ENCODE assay signal across 27 cellular contexts in the genomic region with DNA sequence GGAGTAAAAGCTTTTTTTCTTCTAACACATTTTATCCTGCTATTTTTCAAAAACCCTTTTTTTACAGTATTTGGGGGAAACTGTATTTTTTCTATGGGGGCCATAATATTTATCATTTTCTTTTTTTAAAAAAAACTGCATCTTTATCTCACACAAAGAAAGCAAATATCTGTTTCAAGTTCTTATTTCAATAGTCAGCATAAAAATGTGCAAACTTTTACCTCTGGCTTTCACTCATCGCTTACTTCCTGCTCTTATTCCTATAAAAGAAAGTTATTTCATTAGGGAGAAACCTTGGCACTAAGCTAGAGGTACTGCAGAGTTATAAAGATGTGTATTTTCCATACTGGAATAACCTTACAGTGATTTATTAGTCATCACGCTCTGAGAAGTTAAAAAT.
"Had no signal": no experiment of that assay in that cellular context is flagged by ENCODE, and none has a peak within 500 bp of the region (broad histone marks: within the 10 kb centered on the region; RNA-seq: fewer than 3 reads in every experiment).

No MANE protein-coding gene starts in this region.

- DNase-seq: hippocampal formation; kidney glomerular epithelial cell; left cardiac atrium; lower lobe of right lung; mammary epithelial cell; mesenchymal stem cell; naive thymus-derived CD8-positive, alpha-beta T cell; nucleus accumbens; pancreas; posterior cingulate gyrus; retina; right cardiac atrium; sigmoid colon; small intestine; spleen; stimulated activated CD4-positive, alpha-beta T cell treated with anti-CD3 and anti-CD28 coated beads, Interleukin-4, amount 100 ng/mL, for 24 hours; stimulated activated naive CD4-positive, alpha-beta T cell; tibial artery; trophoblast cell; upper lobe of right lung had no signal

- H3K27ac ChIP-seq: lower lobe of right lung, pancreas, prostate gland, sigmoid colon, spleen, suprapubic skin, thoracic aorta, tibial artery, upper lobe of right lung had no signal

- H3K36me3 ChIP-seq: lower lobe of right lung, pancreas, prostate gland, sigmoid colon, spleen, suprapubic skin, thoracic aorta, tibial artery, upper lobe of right lung had no signal

- H3K27me3 ChIP-seq: pancreas, sigmoid colon, spleen, suprapubic skin, tibial artery, upper lobe of right lung had no signal

- FAIRE-seq: keratinocyte, pancreas, small intestine, urothelium cell line had no signal

- H3K4me3 ChIP-seq: lower lobe of right lung, pancreas, prostate gland, sigmoid colon, spleen, suprapubic skin, thoracic aorta, tibial artery, upper lobe of right lung had no signal

- ATAC-seq: left cardiac atrium; left lobe of liver; lower lobe of right lung; naive thymus-derived CD8-positive, alpha-beta T cell; pancreas; right cardiac atrium; stimulated activated effector memory CD8-positive, alpha-beta T cell treated with anti-CD3 and anti-CD28 coated beads, Interleukin-12 subunit alpha, Interleukin-12 subunit beta, amount 100 ng/mL, for 72 hours; upper lobe of right lung had no signal

- H3K9me3 ChIP-seq: lower lobe of right lung, pancreas, prostate gland, sigmoid colon, spleen, suprapubic skin, thoracic aorta, tibial artery, upper lobe of right lung had no signal

- H3K4me1 ChIP-seq: lower lobe of right lung, pancreas, prostate gland, sigmoid colon, spleen, suprapubic skin, tibial artery, upper lobe of right lung had no signal
